14 cellular contexts compared by ENCODE assay signal in genomic region chr7:114789942-114790341, GRCh38.
DNase-seq lines count a peak whose midpoint lies in the region; ATAC-seq, FAIRE-seq and TF ChIP-seq lines count a peak whose summit lies in the region.
"Had no signal": no experiment of that assay in that cellular context is flagged by ENCODE, and none has a peak within 500 bp of the region (broad histone marks: within the 10 kb centered on the region; RNA-seq: fewer than 3 reads in every experiment).

No MANE protein-coding gene starts in this region.

- H3K9ac ChIP-seq in keratinocyte (ENCODE audit: control insufficient read depth, extremely low read depth, insufficient read depth, low read length): no peak overlapping the region

- H3K36me3 ChIP-seq in keratinocyte (ENCODE audit: control insufficient read depth in 2 of 2, extremely low read depth in 1 of 2, insufficient read depth in 2 of 2, low read length in 2 of 2) (no peaks in the 10 kb centered on the region), BE2C (no peaks in the 10 kb centered on the region)
- H3K36me3 ChIP-seq: adrenal gland had no signal

- no peak overlapping the region for H3K4me2 ChIP-seq in keratinocyte (ENCODE audit: control insufficient read depth, extremely low read depth, insufficient read depth, low read depth, low read length)

- peak; percentile 3 for DNase-seq in AG09319 (ENCODE audit: extremely low read depth, low read depth)
- peak; percentile 59 for DNase-seq in HS-27A (ENCODE audit: low read depth)
- DNase-seq in astrocyte of the hippocampus (ENCODE audit: low read depth, low spot score): peak; percentile 76
- peak; percentile 23 for DNase-seq in keratinocyte (ENCODE audit: low read depth, low spot score)
- DNase-seq in UCSD-AML1 (lab: John Stamatoyannopoulos, UW; ENCODE audit: unreplicated experiment): no peak
- no peak for DNase-seq in stimulated activated CD4-positive, alpha-beta T cell treated with anti-CD3 and anti-CD28 coated beads, Interleukin-4, amount 100 ng/mL, for 4 hours
- DNase-seq in BE2C: no peak
- DNase-seq: activated CD4-positive, alpha-beta T cell treated with anti-CD3 and anti-CD28 coated beads for 1 hour; adrenal gland; NCI-H526; stimulated activated CD4-positive, alpha-beta T cell treated with anti-CD3 and anti-CD28 coated beads, Interleukin-12 subunit alpha, Interleukin-12 subunit beta, amount 100 ng/mL, for 4 hours; stimulated activated CD8-positive, alpha-beta memory T cell treated with anti-CD3 and anti-CD28 coated beads, Interleukin-4, amount 100 ng/mL, for 48 hours had no signal

- no peaks in the 10 kb centered on the region for H3K79me2 ChIP-seq in keratinocyte (ENCODE audit: control insufficient read depth, insufficient read depth, low read length)

- H3K4me1 ChIP-seq in keratinocyte (ENCODE audit: control insufficient read depth, extremely low read depth, insufficient read depth, low read length): peaks cover 12% of the 10 kb centered on the region
- no peaks in the 10 kb centered on the region for H3K4me1 ChIP-seq in BE2C
- H3K4me1 ChIP-seq: adrenal gland had no signal

- H2AFZ ChIP-seq in keratinocyte (ENCODE audit: control insufficient read depth, low read length): no peak overlapping the region

- H4K20me1 ChIP-seq in keratinocyte (ENCODE audit: control insufficient read depth, extremely low read depth, insufficient read depth, low read length): no peaks in the 10 kb centered on the region

- dilution Hi-C loops in keratinocyte (cut with MboI; ENCODE audit: extremely low pct_ligation_motif_present, low sequenced_read_pairs): no loop called here

- H3K9me1 ChIP-seq in keratinocyte (ENCODE audit: control insufficient read depth, extremely low read depth, insufficient read depth, low read length): no peaks in the 10 kb centered on the region

- H3K9me3 ChIP-seq in keratinocyte (ENCODE audit: control insufficient read depth, low read depth, low read length) (no peaks in the 10 kb centered on the region), BE2C (peaks cover 4% of the 10 kb centered on the region; the same call in 1 of the 2 replicates)
- H3K9me3 ChIP-seq: adrenal gland had no signal

- peak; percentile 88 for FAIRE-seq in keratinocyte (lab: Jason Lieb, UNC)
- FAIRE-seq: islet of Langerhans had no signal

- no peak overlapping the region for H3K27ac ChIP-seq in keratinocyte (ENCODE audit: control insufficient read depth, insufficient read depth, low read length)
- H3K27ac ChIP-seq: adrenal gland had no signal

- no peak for TF ChIP-seq CTCF in AG09319 (IDR thresholded peaks at IDR 0.05; ENCODE audit: low read depth, low read length)
- no peak for TF ChIP-seq CTCF in keratinocyte (optimal IDR thresholded peaks at IDR 0.05 in 1 of 3, IDR thresholded peaks at IDR 0.05 in 1 of 3, conservative IDR thresholded peaks at IDR 0.05 in 1 of 3; ENCODE audit: extremely low read depth in 1 of 3, insufficient read depth in 2 of 3, low read length in 3 of 3)
- no peak for TF ChIP-seq CTCF in BE2C (IDR thresholded peaks at IDR 0.05; ENCODE audit: low read depth, low read length)

- no peak for ATAC-seq in GM18870 (IDR thresholded peaks at IDR 0.05; ENCODE audit: unreplicated experiment)

- H3K27me3 ChIP-seq in keratinocyte (ENCODE audit: control insufficient read depth, extremely low read depth, insufficient read depth, low read length) (no peaks in the 10 kb centered on the region), BE2C (no peaks in the 10 kb centered on the region)
- H3K27me3 ChIP-seq: adrenal gland had no signal

- no peak overlapping the region for H3K4me3 ChIP-seq in keratinocyte (ENCODE audit: control insufficient read depth in 2 of 3, extremely low read depth in 1 of 3, insufficient read depth in 2 of 3, low read depth in 1 of 3, low read length in 3 of 3)
- no peak overlapping the region for H3K4me3 ChIP-seq in BE2C (ENCODE audit: low read depth, low read length)
- H3K4me3 ChIP-seq: adrenal gland had no signal

Comparison
In these comparisons a context has a peak if more than half of its experiments do, and no peak if none do; other contexts are left out.
1. DNase-seq: peak in AG09319 (single experiment), HS-27A (single experiment), astrocyte of the hippocampus (single experiment) and keratinocyte (single experiment); none in UCSD-AML1 (single experiment), stimulated activated CD4-positive, alpha-beta T cell treated with anti-CD3 and anti-CD28 coated beads, Interleukin-4, amount 100 ng/mL, for 4 hours (0 of 2) and BE2C (single experiment).